17 cellular contexts compared by ENCODE assay signal in genomic region chr3:106119691-106120090, GRCh38.
DNase-seq lines count a peak whose midpoint lies in the region; ATAC-seq and TF ChIP-seq lines count a peak whose summit lies in the region.
"Had no signal": no experiment of that assay in that cellular context is flagged by ENCODE, and none has a peak within 500 bp of the region (broad histone marks: within the 10 kb centered on the region; RNA-seq: fewer than 3 reads in every experiment).

No MANE protein-coding gene starts in this region.

- ATAC-seq in upper lobe of right lung = peak; percentile 69
- ATAC-seq in CD8-positive, alpha-beta T cell = no peak
- ATAC-seq: activated CD8-positive, alpha-beta memory T cell treated with anti-CD3 and anti-CD28 coated beads, Interleukin-2, amount 10 ng/mL, durations not matched to agents 7 days and 5 days had no signal

- intact Hi-C loops in upper lobe of right lung (cut with DNase I) = no loop called here
- intact Hi-C loops in CD8-positive, alpha-beta T cell (cut with DNase I, micrococcal nuclease) = loop anchor here in 1 of 2 experiments (5.0 kb wide), 1 partner anchor 432 kb away; no protein-coding TSS in a partner anchor

- DNase-seq in stimulated activated CD4-positive, alpha-beta T cell treated with anti-CD3 and anti-CD28 coated beads, Interleukin-2, amount 100 ng/mL, for 4 hours (ENCODE audit: low read depth) = peak; percentile 28
- no peak for DNase-seq in stimulated activated CD4-positive, alpha-beta T cell treated with anti-CD3 and anti-CD28 coated beads, Interleukin-12 subunit alpha, Interleukin-12 subunit beta, amount 100 ng/mL, for 4 hours
- DNase-seq in activated T-cell treated with anti-CD3 and anti-CD28 coated beads, Interleukin-2, amount 50 U/mL, for 24 hours = no peak
- peak; percentile 75 for DNase-seq in foreskin melanocyte
- DNase-seq in upper lobe of right lung = no peak
- no peak for DNase-seq in ureter (ENCODE audit: low spot score)
- DNase-seq in CD8-positive, alpha-beta T cell = no peak
- no peak for DNase-seq in DMS153 treated with DMSO at 0.1 percent for 48 hours (lab: John Stamatoyannopoulos, UW; ENCODE audit: unreplicated experiment)
- DNase-seq: activated CD8-positive, alpha-beta memory T cell treated with anti-CD3 and anti-CD28 coated beads, Interleukin-2, amount 10 ng/mL, durations not matched to agents 7 days and 5 days; caudate nucleus; CD4-positive, alpha-beta T cell; kidney glomerular epithelial cell; MM.1S; NCI-H524 had no signal

- peaks cover 38% of the 10 kb centered on the region for H3K4me1 Mint-ChIP-seq in activated T-cell treated with anti-CD3 and anti-CD28 coated beads, Interleukin-2, amount 50 U/mL, for 24 hours (ENCODE audit: low read depth)
- no peaks in the 10 kb centered on the region for H3K4me1 Mint-ChIP-seq in CD8-positive, alpha-beta T cell (ENCODE audit: low read depth)

- H3K9me3 Mint-ChIP-seq in activated T-cell treated with anti-CD3 and anti-CD28 coated beads, Interleukin-2, amount 50 U/mL, for 24 hours = no peaks in the 10 kb centered on the region
- no peaks in the 10 kb centered on the region for H3K9me3 Mint-ChIP-seq in CD8-positive, alpha-beta T cell
- H3K9me3 Mint-ChIP-seq: CD4-positive, alpha-beta T cell had no signal

- POLR2A ChIA-PET in CD8-positive, alpha-beta T cell (lab: Charles Lee) = interaction anchor here (0.7 kb wide), 1 partner anchor 29 kb away, joined by 3 read pairs; no protein-coding TSS in a partner anchor

- CTCF ChIA-PET in CD8-positive, alpha-beta T cell (lab: Charles Lee) = interaction anchor here (0.8 to 1.6 kb wide), 2 partner anchors 13 to 150 kb away, joined by 3 read pairs; no protein-coding TSS in a partner anchor

- H3K27ac Mint-ChIP-seq in activated T-cell treated with anti-CD3 and anti-CD28 coated beads, Interleukin-2, amount 50 U/mL, for 24 hours = peak overlapping the region; percentile 87
- H3K27ac Mint-ChIP-seq in CD8-positive, alpha-beta T cell = no peak overlapping the region
- H3K27ac Mint-ChIP-seq: activated CD8-positive, alpha-beta memory T cell treated with anti-CD3 and anti-CD28 coated beads, Interleukin-2, amount 10 ng/mL, durations not matched to agents 7 days and 5 days; CD4-positive, alpha-beta T cell; neural progenitor cell had no signal

- no peaks in the 10 kb centered on the region for H3K36me3 ChIP-seq in upper lobe of right lung
- no peaks in the 10 kb centered on the region for H3K36me3 ChIP-seq in CD8-positive, alpha-beta T cell (ENCODE audit: insufficient read depth, low read length)
- H3K36me3 ChIP-seq: esophagus muscularis mucosa, neural progenitor cell, SJSA1 had no signal

- H3K4me1 ChIP-seq in upper lobe of right lung = no peaks in the 10 kb centered on the region
- H3K4me1 ChIP-seq in CD8-positive, alpha-beta T cell (ENCODE audit: insufficient read depth, low read length) = no peaks in the 10 kb centered on the region
- H3K4me1 ChIP-seq: neural progenitor cell had no signal

- no peaks in the 10 kb centered on the region for H3K9me3 ChIP-seq in upper lobe of right lung
- H3K9me3 ChIP-seq in CD8-positive, alpha-beta T cell (ENCODE audit: low read length) = no peaks in the 10 kb centered on the region
- H3K9me3 ChIP-seq: esophagus muscularis mucosa, SJSA1 had no signal

- no peak overlapping the region for H3K4me3 ChIP-seq in upper lobe of right lung
- H3K4me3 ChIP-seq in CD8-positive, alpha-beta T cell (ENCODE audit: low read depth, low read length) = no peak overlapping the region
- H3K4me3 ChIP-seq: esophagus muscularis mucosa, neural progenitor cell, SJSA1 had no signal

- no peaks in the 10 kb centered on the region for H3K27me3 ChIP-seq in upper lobe of right lung
- H3K27me3 ChIP-seq in CD8-positive, alpha-beta T cell (ENCODE audit: insufficient read depth, low read length) = no peaks in the 10 kb centered on the region
- H3K27me3 ChIP-seq: esophagus muscularis mucosa, neural progenitor cell, SJSA1 had no signal

- no peaks in the 10 kb centered on the region for H3K27me3 Mint-ChIP-seq in activated T-cell treated with anti-CD3 and anti-CD28 coated beads, Interleukin-2, amount 50 U/mL, for 24 hours
- no peaks in the 10 kb centered on the region for H3K27me3 Mint-ChIP-seq in CD8-positive, alpha-beta T cell (ENCODE audit: low read depth)
- H3K27me3 Mint-ChIP-seq: activated CD8-positive, alpha-beta memory T cell treated with anti-CD3 and anti-CD28 coated beads, Interleukin-2, amount 10 ng/mL, durations not matched to agents 7 days and 5 days; CD4-positive, alpha-beta T cell had no signal

- no peaks in the 10 kb centered on the region for H3K36me3 Mint-ChIP-seq in activated T-cell treated with anti-CD3 and anti-CD28 coated beads, Interleukin-2, amount 50 U/mL, for 24 hours (ENCODE audit: low read depth)
- H3K36me3 Mint-ChIP-seq in CD8-positive, alpha-beta T cell = no peaks in the 10 kb centered on the region
- H3K36me3 Mint-ChIP-seq: neural progenitor cell had no signal

- no peak for TF ChIP-seq CTCF in upper lobe of right lung (IDR thresholded peaks at IDR 0.05)
- TF ChIP-seq CTCF in CD8-positive, alpha-beta T cell (IDR thresholded peaks at IDR 0.05) = no peak

- no peak overlapping the region for H3K4me3 Mint-ChIP-seq in activated T-cell treated with anti-CD3 and anti-CD28 coated beads, Interleukin-2, amount 50 U/mL, for 24 hours
- no peak overlapping the region for H3K4me3 Mint-ChIP-seq in CD8-positive, alpha-beta T cell
- H3K4me3 Mint-ChIP-seq: activated CD8-positive, alpha-beta memory T cell treated with anti-CD3 and anti-CD28 coated beads, Interleukin-2, amount 10 ng/mL, durations not matched to agents 7 days and 5 days; CD4-positive, alpha-beta T cell; neural progenitor cell had no signal

- H3K27ac ChIP-seq in upper lobe of right lung = no peak overlapping the region
- no peak overlapping the region for H3K27ac ChIP-seq in CD8-positive, alpha-beta T cell (ENCODE audit: low read depth, low read length)
- H3K27ac ChIP-seq: esophagus muscularis mucosa, neural progenitor cell, SJSA1 had no signal

Comparison
In these comparisons a context has a peak if more than half of its experiments do, and no peak if none do; other contexts are left out.
1. DNase-seq: peak in stimulated activated CD4-positive, alpha-beta T cell treated with anti-CD3 and anti-CD28 coated beads, Interleukin-2, amount 100 ng/mL, for 4 hours (single experiment) and foreskin melanocyte (single experiment); none in stimulated activated CD4-positive, alpha-beta T cell treated with anti-CD3 and anti-CD28 coated beads, Interleukin-12 subunit alpha, Interleukin-12 subunit beta, amount 100 ng/mL, for 4 hours (single experiment), activated T-cell treated with anti-CD3 and anti-CD28 coated beads, Interleukin-2, amount 50 U/mL, for 24 hours (single experiment), upper lobe of right lung (single experiment), ureter (single experiment), CD8-positive, alpha-beta T cell (0 of 7) and DMS153 treated with DMSO at 0.1 percent for 48 hours (single experiment).